In the genomic region with DNA sequence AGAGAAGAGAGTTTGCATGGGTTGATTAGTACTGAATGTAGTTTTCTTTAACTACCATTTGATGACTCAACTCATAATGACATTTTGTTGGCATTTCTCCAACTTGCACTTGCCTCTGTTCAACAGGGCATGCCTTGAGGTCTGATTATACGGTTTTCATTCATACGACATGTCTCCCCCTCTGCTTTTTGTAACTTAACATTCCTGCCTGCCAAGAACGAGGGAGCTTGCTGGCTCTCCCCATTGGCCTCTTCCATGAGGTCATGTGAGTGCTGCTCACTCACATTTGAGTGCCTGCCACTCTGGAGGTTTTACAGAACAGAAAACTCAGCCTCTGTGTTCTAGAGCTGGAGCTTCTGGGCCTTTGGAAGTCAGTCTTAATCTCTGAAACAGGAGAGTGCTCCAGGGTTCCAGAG, we compare ENCODE assay signal across 10 cellular contexts. TPM values are rescaled to one million over a fixed set of nuclear protein-coding genes. Genes with fewer than 3 reads are reported as not detected.
DNase-seq lines count a peak whose midpoint lies in the region; ATAC-seq and TF ChIP-seq lines count a peak whose summit lies in the region.
"Had no signal": no experiment of that assay in that cellular context is flagged by ENCODE, and none has a peak within 500 bp of the region (broad histone marks: within the 10 kb centered on the region; RNA-seq: fewer than 3 reads in every experiment).

No MANE protein-coding gene starts in this region.

- no peaks in the 10 kb centered on the region for H3K27me3 ChIP-seq in body of pancreas
- H3K27me3 ChIP-seq: BLaER1 treated with 17β-estradiol and CSF1 and Interleukin-3, amounts not matched to agents 10 nM and 100 nM; transverse colon had no signal

- TF ChIP-seq CTCF in body of pancreas (IDR thresholded peaks at IDR 0.05): no peak

- ATAC-seq in body of pancreas (peak; percentile 27), GM18873 (IDR thresholded peaks at IDR 0.05; ENCODE audit: low FRiP score, unreplicated experiment) (no peak), HG02840 (IDR thresholded peaks at IDR 0.05; ENCODE audit: low FRiP score, unreplicated experiment) (no peak)

- H3K27ac ChIP-seq in body of pancreas: no peak overlapping the region
- H3K27ac ChIP-seq: BLaER1 treated with 17β-estradiol and CSF1 and Interleukin-3, amounts not matched to agents 10 nM and 100 nM had no signal

- DNase-seq in COLO829 (ENCODE audit: low spot score) (peak; percentile 70), NCI-H1417 (lab: John Stamatoyannopoulos, UW) (peak; percentile 14 to 76 (median 20)), body of pancreas (peak in 1 of 4 donors; percentile 14), kidney tubule cell (ENCODE audit: low spot score) (peak; percentile 88), cerebellar nuclear complex (lab: John Stamatoyannopoulos, UW) (no peak)
- DNase-seq in activated CD8-positive, alpha-beta memory T cell treated with anti-CD3 and anti-CD28 coated beads for 24 hours: no peak
- DNase-seq: transverse colon had no signal

- TF ChIP-seq POLR2A in body of pancreas (IDR thresholded peaks at IDR 0.05): no peak

- H3K9me3 ChIP-seq in body of pancreas: no peaks in the 10 kb centered on the region
- H3K9me3 ChIP-seq: transverse colon had no signal

- peaks cover 9% of the 10 kb centered on the region for H3K4me1 ChIP-seq in body of pancreas

- WGBS in body of pancreas, 2 donors: 47 to 71% methylated on average over 3 of the region's 3 CpGs

- no peak overlapping the region for H3K4me3 ChIP-seq in body of pancreas
- H3K4me3 ChIP-seq: BLaER1 treated with 17β-estradiol and CSF1 and Interleukin-3, amounts not matched to agents 10 nM and 100 nM; transverse colon had no signal

- intact Hi-C loops in body of pancreas (cut with DNase I): no loop called here

- H3K36me3 ChIP-seq in body of pancreas (replicated peaks in 1 of 2; ENCODE audit: insufficient read depth in 1 of 2, low read depth in 2 of 2): no peaks in the 10 kb centered on the region
- H3K36me3 ChIP-seq: transverse colon had no signal

RNA-seq across cellular contexts. Expression of a gene that starts 19.7 kb away (rescaled TPM):
- total RNA-seq in body of pancreas: 10 to 100 TPM in 1 of 2 donors, 1 to 10 TPM in 1; 4.4 to 34.6 TPM

Comparison
In these comparisons a context has a peak if more than half of its experiments do, and no peak if none do; other contexts are left out.
1. DNase-seq: peak in COLO829 (single experiment), NCI-H1417 (3 of 3) and kidney tubule cell (single experiment); none in cerebellar nuclear complex (0 of 2) and activated CD8-positive, alpha-beta memory T cell treated with anti-CD3 and anti-CD28 coated beads for 24 hours (single experiment).